23 cellular contexts compared by ENCODE assay signal in the genomic region with DNA sequence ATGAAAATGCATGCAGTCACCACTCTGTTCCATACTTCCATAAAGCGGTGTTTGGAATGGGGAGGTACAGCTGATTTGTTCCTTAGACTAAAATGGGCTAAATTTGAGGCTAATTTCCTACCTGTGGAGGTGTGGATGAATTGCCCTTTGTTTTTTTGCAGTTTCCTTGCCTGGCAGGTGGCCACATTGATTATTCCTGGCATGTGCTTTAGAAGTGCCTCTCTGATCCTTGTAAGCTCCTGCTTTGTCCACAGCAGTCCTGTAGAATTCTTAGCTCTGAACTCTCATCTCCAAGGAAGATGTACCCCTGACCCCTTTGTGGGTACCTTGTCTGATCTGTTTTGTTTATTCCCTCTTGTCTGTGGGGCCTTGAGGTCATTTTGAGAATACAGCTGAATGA.
A peak's percentile ranks its signal among the peaks of the same experiment; 100 is the strongest.
DNase-seq lines count a peak whose midpoint lies in the region; ATAC-seq, FAIRE-seq and TF ChIP-seq lines count a peak whose summit lies in the region.
"Had no signal": no experiment of that assay in that cellular context is flagged by ENCODE, and none has a peak within 500 bp of the region (broad histone marks: within the 10 kb centered on the region; RNA-seq: fewer than 3 reads in every experiment).

No MANE protein-coding gene starts in this region.

- WGBS in H9 (ENCODE audit: extremely low coverage, insufficient read length, low lambda C conversion rate) = no CpG with 5 or more reads among the region's 1 CpG
- WGBS in H1 (ENCODE audit: extremely low coverage in 1 of 2, insufficient coverage in 1 of 2, insufficient read length in 1 of 2, insufficient replicate concordance in 2 of 2, low coverage in 1 of 2, low lambda C conversion rate in 2 of 2, missing lambda C conversion rate in 1 of 2), 2 experiments = 33% methylated on average over 1 of the region's 1 CpG; no CpG with 5 or more reads in 1 of the 2 experiments

- no peak for ATAC-seq in GM21737 (IDR thresholded peaks at IDR 0.05; ENCODE audit: unreplicated experiment)
- ATAC-seq: activated CD8-positive, alpha-beta T cell treated with anti-CD3 and anti-CD28 coated beads for 36 hours; gastrocnemius medialis; left lung had no signal

- H3K23me2 ChIP-seq in H9 (ENCODE audit: insufficient read length, low read depth, low read length, poor library complexity, severe bottlenecking) (no peaks in the 10 kb centered on the region), H1 (ENCODE audit: low read depth, low read length) (peaks cover 2% of the 10 kb centered on the region; the same call in 1 of the 2 replicates)

- peaks cover 18 to 26% of the 10 kb centered on the region in 2 experiments for H3K4me1 Mint-ChIP-seq in H9
- H3K4me1 Mint-ChIP-seq in neural crest cell = peaks cover 24% of the 10 kb centered on the region
- H3K4me1 Mint-ChIP-seq: CD4-positive, alpha-beta memory T cell had no signal

- no peak overlapping the region for H4K91ac ChIP-seq in H9 (ENCODE audit: insufficient read length, low read depth, low read length)
- H4K91ac ChIP-seq in H1 (replicated peaks; ENCODE audit: insufficient read length, low read length) = no peak overlapping the region

- H2BK15ac ChIP-seq in H9 (ENCODE audit: low read depth, low read length) = no peak overlapping the region
- no peak overlapping the region for H2BK15ac ChIP-seq in H1 (ENCODE audit: low read length)

- peak overlapping the region in 1 of 4 experiments; percentile 19; a peak in 2 of 8 replicates for H3K4me3 ChIP-seq in H1 (ENCODE audit: extremely low read depth in 1 of 4, insufficient read depth in 2 of 4, low read depth in 3 of 4, low read length in 4 of 4)
- H3K4me3 ChIP-seq: esophagus muscularis mucosa, gastrocnemius medialis, left lung, prostate gland, thyroid gland had no signal

- H3K4me3 Mint-ChIP-seq in H9 (peak overlapping the region in 1 of 2 experiments; percentile 60; a peak in 3 of 5 replicates), neural crest cell (no peak overlapping the region)
- H3K4me3 Mint-ChIP-seq: activated CD8-positive, alpha-beta T cell treated with anti-CD3 and anti-CD28 coated beads for 36 hours; CD4-positive, alpha-beta memory T cell had no signal

- H3K56ac ChIP-seq in H9 (ENCODE audit: insufficient read length, low read depth, low read length) (no peak overlapping the region), H1 (replicated peaks; ENCODE audit: insufficient read length, low read depth, low read length) (no peak overlapping the region)

- TF ChIP-seq EP300 in H1 (IDR thresholded peaks at IDR 0.05; ENCODE audit: borderline replicate concordance in 1 of 2, low read depth in 2 of 2, low read length in 2 of 2) = no peak

- H3K4me1 ChIP-seq in H9 (ENCODE audit: insufficient read depth, low read length) (peaks cover 14% of the 10 kb centered on the region), H1 (replicated peaks in 1 of 4; ENCODE audit: control insufficient read depth in 3 of 4, insufficient read depth in 4 of 4, low read length in 3 of 4) (peaks cover 2 to 17% (median 12%) of the 10 kb centered on the region in 4 experiments; a peak in 6 of 7 replicates)
- H3K4me1 ChIP-seq: esophagus muscularis mucosa, gastrocnemius medialis, left lung, prostate gland, thyroid gland had no signal

- H3T11ph ChIP-seq in H9 (ENCODE audit: low read length) = no peak overlapping the region

- peak overlapping the region; percentile 6 for H3K27ac ChIP-seq in H9 (ENCODE audit: insufficient read length, low read depth, low read length)
- H3K27ac ChIP-seq in H1 (ENCODE audit: low read depth, low read length) = 0 out of 2 replicates have a peak overlapping the region, but pooled peaks have one; percentile 9
- H3K27ac ChIP-seq: esophagus muscularis mucosa, gastrocnemius medialis, left lung, prostate gland, thyroid gland had no signal

- DNase-seq in H9 = peak; percentile 53
- DNase-seq in NCI-H2107 treated with DMSO at 0.1 percent for 48 hours (lab: John Stamatoyannopoulos, UW; ENCODE audit: unreplicated experiment) = peak; percentile 11
- no peak for DNase-seq in H1 (ENCODE audit: low read depth in 1 of 2, low spot score in 2 of 2)
- DNase-seq in neural crest cell (ENCODE audit: low read depth, low spot score) = no peak
- no peak for DNase-seq in DMS79 treated with DMSO at 0.1 percent for 48 hours (lab: John Stamatoyannopoulos, UW)
- DNase-seq in inferior parietal cortex (ENCODE audit: extremely low spot score) = no peak
- DNase-seq: activated CD4-positive, CD25-positive, alpha-beta regulatory T cell; activated CD8-positive, alpha-beta T cell treated with anti-CD3 and anti-CD28 coated beads for 36 hours; activated gamma-delta T cell treated with Interleukin-2 at 50 U/mL for 16 hours; CD4-positive, alpha-beta memory T cell; central memory CD4-positive, alpha-beta T cell; effector CD4-positive, alpha-beta T cell; gastrocnemius medialis; IMR-90; left lung; NCI-H1694; NCI-H510A treated with DMSO at 0.1 percent for 48 hours; stimulated activated naive CD4-positive, alpha-beta T cell treated with Interleukin-2 at 50 U/mL for 16 hours; T-helper 9 cell; thyroid gland had no signal

- H2AK5ac ChIP-seq in H9 (ENCODE audit: insufficient read length, low read length) = no peak overlapping the region
- no peak overlapping the region; the same call in 1 of the 2 replicates for H2AK5ac ChIP-seq in H1 (ENCODE audit: low read depth, low read length)

- no peaks in the 10 kb centered on the region for H3K36me3 ChIP-seq in H1 (ENCODE audit: control insufficient read depth in 2 of 4, insufficient read depth in 4 of 4, low read length in 3 of 4)
- H3K36me3 ChIP-seq: esophagus muscularis mucosa, gastrocnemius medialis, left lung, prostate gland, thyroid gland had no signal

- TF ChIP-seq CTCF in H9 (conservative IDR thresholded peaks at IDR 0.05) = no peak
- TF ChIP-seq CTCF in H1 (IDR thresholded peaks at IDR 0.05; ENCODE audit: control extremely low read depth in 1 of 3, insufficient read depth in 1 of 3, low read depth in 1 of 3, low read length in 3 of 3) = no peak
- TF ChIP-seq CTCF in neural crest cell (conservative IDR thresholded peaks at IDR 0.05) = no peak

- POLR2A ChIA-PET in H1 (lab: Charles Lee; ENCODE audit: partially characterized antibody) = no interaction called here

- H3K27me3 ChIP-seq in H9 (ENCODE audit: insufficient read depth, low read length) = no peaks in the 10 kb centered on the region
- no peaks in the 10 kb centered on the region for H3K27me3 ChIP-seq in H1 (replicated peaks in 1 of 4; ENCODE audit: control insufficient read depth in 3 of 4, extremely low read depth in 1 of 4, insufficient read depth in 3 of 4, low read length in 3 of 4)
- H3K27me3 ChIP-seq: esophagus muscularis mucosa, gastrocnemius medialis, left lung, thyroid gland had no signal

- FAIRE-seq in H1 (lab: Jason Lieb, UNC) = peak; percentile 90

- H3K27me3 Mint-ChIP-seq in H9 (ENCODE audit: low read depth) = no peaks in the 10 kb centered on the region; the same call in 1 of the 2 replicates
- H3K27me3 Mint-ChIP-seq in neural crest cell (ENCODE audit: low read depth) = no peaks in the 10 kb centered on the region
- H3K27me3 Mint-ChIP-seq: activated CD8-positive, alpha-beta T cell treated with anti-CD3 and anti-CD28 coated beads for 36 hours; CD4-positive, alpha-beta memory T cell had no signal

- H3K9me3 Mint-ChIP-seq in H9 (no peaks in the 10 kb centered on the region), neural crest cell (no peaks in the 10 kb centered on the region)
- H3K9me3 Mint-ChIP-seq: activated CD8-positive, alpha-beta T cell treated with anti-CD3 and anti-CD28 coated beads for 36 hours had no signal

- H3K79me1 ChIP-seq in H9 (ENCODE audit: insufficient read depth, low read depth, low read length, poor library complexity, severe bottlenecking) (no peaks in the 10 kb centered on the region), H1 (ENCODE audit: low read depth, low read length) (no peaks in the 10 kb centered on the region)

- no peak overlapping the region for H2BK120ac ChIP-seq in H9 (ENCODE audit: low read depth, low read length, poor library complexity, severe bottlenecking)
- no peak overlapping the region for H2BK120ac ChIP-seq in H1 (replicated peaks; ENCODE audit: low read depth, low read length)

- no peaks in the 10 kb centered on the region for H4K20me1 ChIP-seq in H9 (ENCODE audit: control insufficient read depth, insufficient read depth, insufficient read length)
- no peaks in the 10 kb centered on the region for H4K20me1 ChIP-seq in H1 (replicated peaks in 1 of 2; ENCODE audit: control insufficient read depth in 1 of 2, insufficient read depth in 2 of 2, low read length in 2 of 2)

- CTCF ChIA-PET in H1 (lab: Charles Lee; ENCODE audit: partially characterized antibody) = interaction anchor here (0.9 kb wide), 1 partner anchor 33 kb away, joined by 3 read pairs; no protein-coding TSS in a partner anchor

- no peaks in the 10 kb centered on the region for H3K9me3 ChIP-seq in H9 (ENCODE audit: control insufficient read depth, low read depth, low read length)
- H3K9me3 ChIP-seq in H1 (ENCODE audit: insufficient read depth in 2 of 2, low read depth in 1 of 2, low read length in 1 of 2) = no peaks in the 10 kb centered on the region
- H3K9me3 ChIP-seq: esophagus muscularis mucosa, gastrocnemius medialis, left lung, prostate gland, thyroid gland had no signal

- H3K14ac ChIP-seq in H9 (ENCODE audit: insufficient read depth, low read length) = no peak overlapping the region
- H3K14ac ChIP-seq in H1 (ENCODE audit: insufficient read length) = no peak overlapping the region

- H3K27ac Mint-ChIP-seq in H9 (peak overlapping the region; percentile 21 to 96 (median 88); a peak in 6 of 7 replicates), neural crest cell (ENCODE audit: unreplicated experiment) (peak overlapping the region; percentile 45)
- H3K27ac Mint-ChIP-seq: activated CD8-positive, alpha-beta T cell treated with anti-CD3 and anti-CD28 coated beads for 36 hours; CD4-positive, alpha-beta memory T cell had no signal

- no peaks in the 10 kb centered on the region; the same call in 1 of the 2 replicates for H3K79me2 ChIP-seq in H9 (ENCODE audit: insufficient read depth, low read length)
- peaks cover 0 to 12% of the 10 kb centered on the region in 2 experiments; a peak in 1 of 4 replicates for H3K79me2 ChIP-seq in H1 (ENCODE audit: control insufficient read depth in 1 of 2, insufficient read depth in 2 of 2, low read length in 2 of 2)

- H3K4ac ChIP-seq in H9 (ENCODE audit: low read depth, low read length) = no peak overlapping the region
- no peak overlapping the region for H3K4ac ChIP-seq in H1 (replicated peaks; ENCODE audit: insufficient read length, low read depth, low read length)

- peak overlapping the region; percentile 28 for H3K4me2 ChIP-seq in H9 (ENCODE audit: insufficient read depth, insufficient read length, low read length)
- H3K4me2 ChIP-seq in H1 (ENCODE audit: insufficient read depth in 1 of 2, low read depth in 2 of 2, low read length in 2 of 2) = peak overlapping the region; percentile 59 to 68; a peak in 3 of 4 replicates

- H3K36me3 Mint-ChIP-seq in H9 (ENCODE audit: insufficient read depth in 1 of 3, low read depth in 3 of 3) = no peaks in the 10 kb centered on the region
- no peaks in the 10 kb centered on the region for H3K36me3 Mint-ChIP-seq in neural crest cell (ENCODE audit: low read depth)
- H3K36me3 Mint-ChIP-seq: CD4-positive, alpha-beta memory T cell had no signal

- no peak overlapping the region for H4K8ac ChIP-seq in H9 (replicated peaks; ENCODE audit: insufficient read length, low read depth, low read length)
- H4K8ac ChIP-seq in H1 (ENCODE audit: extremely low read depth, insufficient read depth, low read length) = no peak overlapping the region

- H2AFZ ChIP-seq in H9 (ENCODE audit: low read length) (no peak overlapping the region), H1 (ENCODE audit: low read length) (no peak overlapping the region)

- H3K18ac ChIP-seq in H9 (ENCODE audit: insufficient read length, low read depth, low read length) (no peak overlapping the region), H1 (ENCODE audit: extremely low read depth, low read length) (no peak overlapping the region)

- H2BK5ac ChIP-seq in H9 (ENCODE audit: insufficient read length, low read length) = no peak overlapping the region
- H2BK5ac ChIP-seq in H1 (ENCODE audit: low read depth, low read length) = 0 out of 2 replicates have a peak overlapping the region, but pooled peaks have one; percentile 10

- H2BK12ac ChIP-seq in H9 (ENCODE audit: insufficient read length, low read depth, low read length) (no peak overlapping the region), H1 (ENCODE audit: low read depth, low read length) (no peak overlapping the region; the same call in 1 of the 2 replicates)

- H4K5ac ChIP-seq in H9 (ENCODE audit: insufficient read length, low read depth, low read length) = no peak overlapping the region
- H4K5ac ChIP-seq in H1 (ENCODE audit: insufficient read length, low read depth, low read length) = no peak overlapping the region

- no peak for TF ChIP-seq RAD21 in H1 (IDR thresholded peaks at IDR 0.05 in 1 of 2, conservative IDR thresholded peaks at IDR 0.05 in 1 of 2; ENCODE audit: low read depth in 2 of 2, low read length in 2 of 2)

- TF ChIP-seq POLR2A in H1 (IDR thresholded peaks at IDR 0.05; ENCODE audit: control extremely low read depth in 1 of 2, low read depth in 2 of 2, low read length in 2 of 2) = no peak

- H3K23ac ChIP-seq in H9 (ENCODE audit: insufficient read length, low read depth, low read length) (no peak overlapping the region), H1 (ENCODE audit: insufficient read length) (no peak overlapping the region)

- no peak overlapping the region for H3K9ac ChIP-seq in H9 (ENCODE audit: extremely low read depth, insufficient read length, low read length)
- 0 out of 7 replicates have a peak overlapping the region, but pooled peaks of 1 of the 4 experiments have one; percentile 3 for H3K9ac ChIP-seq in H1 (replicated peaks in 1 of 4; ENCODE audit: extremely low read depth in 1 of 4, low read depth in 3 of 4, low read length in 3 of 4)

- H2BK20ac ChIP-seq in H9 (ENCODE audit: low read depth, low read length, poor library complexity, severe bottlenecking) (no peak overlapping the region), H1 (ENCODE audit: low read length) (no peak overlapping the region)

Comparison
In these comparisons a context has a peak if more than half of its experiments do, and no peak if none do; other contexts are left out.
1. DNase-seq: peak in H9 (single experiment) and NCI-H2107 treated with DMSO at 0.1 percent for 48 hours (single experiment); none in H1 (0 of 2), neural crest cell (single experiment), DMS79 treated with DMSO at 0.1 percent for 48 hours (single experiment) and inferior parietal cortex (single experiment).